1 cellular context compared by ENCODE assay signal in the genomic region with DNA sequence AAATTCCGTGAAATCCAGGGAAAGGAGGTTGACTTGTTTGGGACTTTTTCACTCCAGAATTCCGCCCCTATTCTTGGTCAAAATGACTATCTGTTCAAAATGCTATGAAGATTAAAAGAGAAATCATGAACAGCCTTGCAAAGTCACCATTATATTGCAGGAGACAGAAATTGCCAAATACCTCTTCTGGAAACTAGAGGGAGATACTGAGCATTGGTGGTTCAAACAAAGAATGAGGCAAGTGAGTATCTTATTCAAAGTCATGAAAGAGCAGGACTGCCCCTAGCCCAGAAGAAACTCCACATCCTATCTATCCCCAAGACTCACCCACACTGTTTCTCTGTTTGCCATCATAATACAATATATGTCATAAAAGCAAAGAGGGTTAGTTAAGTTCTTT.
TF ChIP-seq lines count a peak whose summit lies in the region.

No MANE protein-coding gene starts in this region.

TF ChIP-seq in GM23338, 12 proteins besides CTCF, POLR2A, EP300 and RAD21 (continued from another document):
- TF ChIP-seq, protein P1, sequence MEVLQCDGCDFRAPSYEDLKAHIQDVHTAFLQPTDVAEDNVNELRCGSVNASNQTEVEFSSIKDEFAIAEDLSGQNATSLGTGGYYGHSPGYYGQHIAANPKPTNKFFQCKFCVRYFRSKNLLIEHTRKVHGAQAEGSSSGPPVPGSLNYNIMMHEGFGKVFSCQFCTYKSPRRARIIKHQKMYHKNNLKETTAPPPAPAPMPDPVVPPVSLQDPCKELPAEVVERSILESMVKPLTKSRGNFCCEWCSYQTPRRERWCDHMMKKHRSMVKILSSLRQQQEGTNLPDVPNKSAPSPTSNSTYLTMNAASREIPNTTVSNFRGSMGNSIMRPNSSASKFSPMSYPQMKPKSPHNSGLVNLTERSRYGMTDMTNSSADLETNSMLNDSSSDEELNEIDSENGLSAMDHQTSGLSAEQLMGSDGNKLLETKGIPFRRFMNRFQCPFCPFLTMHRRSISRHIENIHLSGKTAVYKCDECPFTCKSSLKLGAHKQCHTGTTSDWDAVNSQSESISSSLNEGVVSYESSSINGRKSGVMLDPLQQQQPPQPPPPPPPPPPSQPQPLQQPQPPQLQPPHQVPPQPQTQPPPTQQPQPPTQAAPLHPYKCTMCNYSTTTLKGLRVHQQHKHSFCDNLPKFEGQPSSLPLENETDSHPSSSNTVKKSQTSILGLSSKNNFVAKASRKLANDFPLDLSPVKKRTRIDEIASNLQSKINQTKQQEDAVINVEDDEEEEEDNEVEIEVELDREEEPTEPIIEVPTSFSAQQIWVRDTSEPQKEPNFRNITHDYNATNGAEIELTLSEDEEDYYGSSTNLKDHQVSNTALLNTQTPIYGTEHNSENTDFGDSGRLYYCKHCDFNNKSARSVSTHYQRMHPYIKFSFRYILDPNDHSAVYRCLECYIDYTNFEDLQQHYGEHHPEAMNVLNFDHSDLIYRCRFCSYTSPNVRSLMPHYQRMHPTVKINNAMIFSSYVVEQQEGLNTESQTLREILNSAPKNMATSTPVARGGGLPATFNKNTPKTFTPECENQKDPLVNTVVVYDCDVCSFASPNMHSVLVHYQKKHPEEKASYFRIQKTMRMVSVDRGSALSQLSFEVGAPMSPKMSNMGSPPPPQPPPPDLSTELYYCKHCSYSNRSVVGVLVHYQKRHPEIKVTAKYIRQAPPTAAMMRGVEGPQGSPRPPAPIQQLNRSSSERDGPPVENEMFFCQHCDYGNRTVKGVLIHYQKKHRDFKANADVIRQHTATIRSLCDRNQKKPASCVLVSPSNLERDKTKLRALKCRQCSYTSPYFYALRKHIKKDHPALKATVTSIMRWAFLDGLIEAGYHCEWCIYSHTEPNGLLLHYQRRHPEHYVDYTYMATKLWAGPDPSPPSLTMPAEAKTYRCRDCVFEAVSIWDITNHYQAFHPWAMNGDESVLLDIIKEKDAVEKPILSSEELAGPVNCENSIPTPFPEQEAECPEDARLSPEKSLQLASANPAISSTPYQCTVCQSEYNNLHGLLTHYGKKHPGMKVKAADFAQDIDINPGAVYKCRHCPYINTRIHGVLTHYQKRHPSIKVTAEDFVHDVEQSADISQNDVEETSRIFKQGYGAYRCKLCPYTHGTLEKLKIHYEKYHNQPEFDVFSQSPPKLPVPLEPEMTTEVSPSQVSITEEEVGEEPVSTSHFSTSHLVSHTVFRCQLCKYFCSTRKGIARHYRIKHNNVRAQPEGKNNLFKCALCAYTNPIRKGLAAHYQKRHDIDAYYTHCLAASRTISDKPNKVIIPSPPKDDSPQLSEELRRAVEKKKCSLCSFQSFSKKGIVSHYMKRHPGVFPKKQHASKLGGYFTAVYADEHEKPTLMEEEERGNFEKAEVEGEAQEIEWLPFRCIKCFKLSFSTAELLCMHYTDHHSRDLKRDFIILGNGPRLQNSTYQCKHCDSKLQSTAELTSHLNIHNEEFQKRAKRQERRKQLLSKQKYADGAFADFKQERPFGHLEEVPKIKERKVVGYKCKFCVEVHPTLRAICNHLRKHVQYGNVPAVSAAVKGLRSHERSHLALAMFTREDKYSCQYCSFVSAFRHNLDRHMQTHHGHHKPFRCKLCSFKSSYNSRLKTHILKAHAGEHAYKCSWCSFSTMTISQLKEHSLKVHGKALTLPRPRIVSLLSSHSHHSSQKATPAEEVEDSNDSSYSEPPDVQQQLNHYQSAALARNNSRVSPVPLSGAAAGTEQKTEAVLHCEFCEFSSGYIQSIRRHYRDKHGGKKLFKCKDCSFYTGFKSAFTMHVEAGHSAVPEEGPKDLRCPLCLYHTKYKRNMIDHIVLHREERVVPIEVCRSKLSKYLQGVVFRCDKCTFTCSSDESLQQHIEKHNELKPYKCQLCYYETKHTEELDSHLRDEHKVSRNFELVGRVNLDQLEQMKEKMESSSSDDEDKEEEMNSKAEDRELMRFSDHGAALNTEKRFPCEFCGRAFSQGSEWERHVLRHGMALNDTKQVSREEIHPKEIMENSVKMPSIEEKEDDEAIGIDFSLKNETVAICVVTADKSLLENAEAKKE (CRISPR knock-in tag; IDR thresholded peaks at IDR 0.05): no peak
- TF ChIP-seq, protein P2, sequence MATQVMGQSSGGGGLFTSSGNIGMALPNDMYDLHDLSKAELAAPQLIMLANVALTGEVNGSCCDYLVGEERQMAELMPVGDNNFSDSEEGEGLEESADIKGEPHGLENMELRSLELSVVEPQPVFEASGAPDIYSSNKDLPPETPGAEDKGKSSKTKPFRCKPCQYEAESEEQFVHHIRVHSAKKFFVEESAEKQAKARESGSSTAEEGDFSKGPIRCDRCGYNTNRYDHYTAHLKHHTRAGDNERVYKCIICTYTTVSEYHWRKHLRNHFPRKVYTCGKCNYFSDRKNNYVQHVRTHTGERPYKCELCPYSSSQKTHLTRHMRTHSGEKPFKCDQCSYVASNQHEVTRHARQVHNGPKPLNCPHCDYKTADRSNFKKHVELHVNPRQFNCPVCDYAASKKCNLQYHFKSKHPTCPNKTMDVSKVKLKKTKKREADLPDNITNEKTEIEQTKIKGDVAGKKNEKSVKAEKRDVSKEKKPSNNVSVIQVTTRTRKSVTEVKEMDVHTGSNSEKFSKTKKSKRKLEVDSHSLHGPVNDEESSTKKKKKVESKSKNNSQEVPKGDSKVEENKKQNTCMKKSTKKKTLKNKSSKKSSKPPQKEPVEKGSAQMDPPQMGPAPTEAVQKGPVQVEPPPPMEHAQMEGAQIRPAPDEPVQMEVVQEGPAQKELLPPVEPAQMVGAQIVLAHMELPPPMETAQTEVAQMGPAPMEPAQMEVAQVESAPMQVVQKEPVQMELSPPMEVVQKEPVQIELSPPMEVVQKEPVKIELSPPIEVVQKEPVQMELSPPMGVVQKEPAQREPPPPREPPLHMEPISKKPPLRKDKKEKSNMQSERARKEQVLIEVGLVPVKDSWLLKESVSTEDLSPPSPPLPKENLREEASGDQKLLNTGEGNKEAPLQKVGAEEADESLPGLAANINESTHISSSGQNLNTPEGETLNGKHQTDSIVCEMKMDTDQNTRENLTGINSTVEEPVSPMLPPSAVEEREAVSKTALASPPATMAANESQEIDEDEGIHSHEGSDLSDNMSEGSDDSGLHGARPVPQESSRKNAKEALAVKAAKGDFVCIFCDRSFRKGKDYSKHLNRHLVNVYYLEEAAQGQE (IDR thresholded peaks at IDR 0.05; ENCODE audit: unreplicated experiment): no peak
- TF ChIP-seq JUNB (IDR thresholded peaks at IDR 0.05; ENCODE audit: unreplicated experiment) (no peak), ZNF114 (CRISPR knock-in tag; IDR thresholded peaks at IDR 0.05) (no peak), POLR2AphosphoS5 (IDR thresholded peaks at IDR 0.05; ENCODE audit: low read depth) (no peak), ZNF331 (CRISPR knock-in tag; IDR thresholded peaks at IDR 0.05; ENCODE audit: low read depth) (no peak)
